ENCODE assay signal across 14 cellular contexts in genomic region chr1:162248854-162249535, GRCh38.
A peak's percentile ranks its signal among the peaks of the same experiment; 100 is the strongest.
DNase-seq lines count a peak whose midpoint lies in the region; ATAC-seq, FAIRE-seq and TF ChIP-seq lines count a peak whose summit lies in the region.
"Had no signal": no experiment of that assay in that cellular context is flagged by ENCODE, and none has a peak within 500 bp of the region (broad histone marks: within the 10 kb centered on the region; RNA-seq: fewer than 3 reads in every experiment).

No MANE protein-coding gene starts in this region.

- TF ChIP-seq POLR2A in endothelial cell of umbilical vein (IDR thresholded peaks at IDR 0.05; ENCODE audit: low read depth, low read length) (no peak), Peyer's patch (IDR thresholded peaks at IDR 0.05) (no peak)

- no peaks in the 10 kb centered on the region for H3K9me1 ChIP-seq in endothelial cell of umbilical vein (replicated peaks; ENCODE audit: control insufficient read depth, extremely low read depth, insufficient read depth, low read length)

- no peak for ATAC-seq in GM21737 (IDR thresholded peaks at IDR 0.05; ENCODE audit: unreplicated experiment)
- ATAC-seq: activated CD4-positive, CD25-positive, alpha-beta regulatory T cell treated with anti-CD3 and anti-CD28 coated beads, Interleukin-2, amount 50 U/mL, for 24 hours; activated naive CD8-positive, alpha-beta T cell treated with anti-CD3 and anti-CD28 coated beads, Interleukin-2, amount 50 U/mL, for 24 hours had no signal

- POLR2A ChIA-PET in endothelial cell of umbilical vein (lab: Charles Lee), result no interaction called here

- no peak overlapping the region for H3K27ac ChIP-seq in endothelial cell of umbilical vein (ENCODE audit: insufficient read depth, low read depth, low read length)
- no peak overlapping the region for H3K27ac ChIP-seq in Peyer's patch
- H3K27ac ChIP-seq: left ventricle myocardium inferior had no signal

- CTCF ChIA-PET in endothelial cell of umbilical vein (lab: Charles Lee), result no interaction called here

- TF ChIP-seq CTCF in endothelial cell of umbilical vein (IDR thresholded peaks at IDR 0.05; ENCODE audit: extremely low read depth in 1 of 2, insufficient read depth in 1 of 2, low read depth in 1 of 2, low read length in 2 of 2) (no peak), Peyer's patch (IDR thresholded peaks at IDR 0.05) (no peak)

- no peak overlapping the region for H3K4me2 ChIP-seq in endothelial cell of umbilical vein (ENCODE audit: insufficient read depth, low read length)

- H3K9me3 ChIP-seq in endothelial cell of umbilical vein (replicated peaks; ENCODE audit: control insufficient read depth, insufficient read depth, low read length) (no peaks in the 10 kb centered on the region), Peyer's patch (no peaks in the 10 kb centered on the region)
- H3K9me3 ChIP-seq: left ventricle myocardium inferior, neutrophil had no signal

- H2AFZ ChIP-seq in endothelial cell of umbilical vein (ENCODE audit: low read depth, low read length), result no peak overlapping the region

- no peak for FAIRE-seq in endothelial cell of umbilical vein (lab: Jason Lieb, UNC)

- no peaks in the 10 kb centered on the region for H3K27me3 ChIP-seq in endothelial cell of umbilical vein (ENCODE audit: control insufficient read depth in 2 of 2, insufficient read depth in 2 of 2, low read length in 2 of 2)
- H3K27me3 ChIP-seq in Peyer's patch, result no peaks in the 10 kb centered on the region
- H3K27me3 ChIP-seq: neutrophil had no signal

- H4K20me1 ChIP-seq in endothelial cell of umbilical vein (replicated peaks; ENCODE audit: control insufficient read depth, extremely low read depth, insufficient read depth, low read length), result no peaks in the 10 kb centered on the region

- H3K79me2 ChIP-seq in endothelial cell of umbilical vein (ENCODE audit: control insufficient read depth, insufficient read depth, low read length), result no peaks in the 10 kb centered on the region

- dilution Hi-C loops in endothelial cell of umbilical vein (cut with MboI; ENCODE audit: extremely low pct_ligation_motif_present, low sequenced_read_pairs), result no loop called here

- BruUV-seq in endothelial cell of umbilical vein (replicated peaks; lab: Mats Ljungman, UMichigan), result no TSS peak

- intact Hi-C loops in endothelial cell of umbilical vein (cut with micrococcal nuclease), result no loop called here

- H3K36me3 ChIP-seq in endothelial cell of umbilical vein (ENCODE audit: control insufficient read depth in 2 of 2, extremely low read depth in 1 of 2, insufficient read depth in 2 of 2, low read length in 2 of 2) (no peaks in the 10 kb centered on the region), Peyer's patch (no peaks in the 10 kb centered on the region)
- H3K36me3 ChIP-seq: left ventricle myocardium inferior, neutrophil had no signal

- DNase-seq in HT1080 (ENCODE audit: low read depth) (peak; percentile 71), NCI-H748 treated with DMSO at 0.1 percent for 48 hours (lab: John Stamatoyannopoulos, UW) (peak; percentile 61), endothelial cell of umbilical vein (ENCODE audit: low read depth, low spot score) (peak; percentile 10), occipital lobe (lab: John Stamatoyannopoulos, UW) (peak; percentile 15), GOT3 (lab: John Stamatoyannopoulos, UW) (no peak), Peyer's patch (no peak)
- DNase-seq: activated naive CD8-positive, alpha-beta T cell treated with anti-CD3 and anti-CD28 coated beads, Interleukin-2, amount 50 U/mL, for 24 hours; foreskin fibroblast; IMR-90; left ventricle myocardium inferior; NCI-H1436 had no signal

- H3K4me1 ChIP-seq in endothelial cell of umbilical vein (ENCODE audit: control insufficient read depth, extremely low read depth, insufficient read depth, low read length) (no peaks in the 10 kb centered on the region), Peyer's patch (no peaks in the 10 kb centered on the region)

- H3K4me3 ChIP-seq in endothelial cell of umbilical vein (replicated peaks in 1 of 3; ENCODE audit: insufficient read depth in 1 of 3, low read depth in 1 of 3, low read length in 3 of 3) (no peak overlapping the region), Peyer's patch (no peak overlapping the region)
- H3K4me3 ChIP-seq: left ventricle myocardium inferior had no signal

- no peak overlapping the region for H3K9ac ChIP-seq in endothelial cell of umbilical vein (replicated peaks; ENCODE audit: extremely low read depth, insufficient read depth, low read length)

TF ChIP-seq in endothelial cell of umbilical vein, 7 proteins besides CTCF, POLR2A, EP300 and RAD21:
- TF ChIP-seq JUN (IDR thresholded peaks at IDR 0.05; ENCODE audit: borderline replicate concordance, insufficient read depth, insufficient read length, low read depth) (no peak), MYC (IDR thresholded peaks at IDR 0.05; ENCODE audit: low read depth, low read length) (no peak), POLR2AphosphoS5 (IDR thresholded peaks at IDR 0.05; ENCODE audit: insufficient read depth, low read depth, low read length) (no peak), EZH2 (IDR thresholded peaks at IDR 0.05; ENCODE audit: borderline replicate concordance, low read depth, low read length, severe bottlenecking) (no peak), GATA2 (IDR thresholded peaks at IDR 0.05; ENCODE audit: insufficient read depth, insufficient read length, low read depth, low read length) (no peak), MAX (IDR thresholded peaks at IDR 0.05; ENCODE audit: insufficient read depth, insufficient read length) (no peak), FOS (IDR thresholded peaks at IDR 0.05; ENCODE audit: borderline replicate concordance, insufficient read depth, low read length) (no peak)

Comparison
In these comparisons a context has a peak if more than half of its experiments do, and no peak if none do; other contexts are left out.
1. DNase-seq: peak in HT1080 (single experiment), NCI-H748 treated with DMSO at 0.1 percent for 48 hours (single experiment), endothelial cell of umbilical vein (single experiment) and occipital lobe (single experiment); none in GOT3 (single experiment) and Peyer's patch (0 of 3).